Comparison of ENCODE assay signal across 27 cellular contexts in the genomic region with DNA sequence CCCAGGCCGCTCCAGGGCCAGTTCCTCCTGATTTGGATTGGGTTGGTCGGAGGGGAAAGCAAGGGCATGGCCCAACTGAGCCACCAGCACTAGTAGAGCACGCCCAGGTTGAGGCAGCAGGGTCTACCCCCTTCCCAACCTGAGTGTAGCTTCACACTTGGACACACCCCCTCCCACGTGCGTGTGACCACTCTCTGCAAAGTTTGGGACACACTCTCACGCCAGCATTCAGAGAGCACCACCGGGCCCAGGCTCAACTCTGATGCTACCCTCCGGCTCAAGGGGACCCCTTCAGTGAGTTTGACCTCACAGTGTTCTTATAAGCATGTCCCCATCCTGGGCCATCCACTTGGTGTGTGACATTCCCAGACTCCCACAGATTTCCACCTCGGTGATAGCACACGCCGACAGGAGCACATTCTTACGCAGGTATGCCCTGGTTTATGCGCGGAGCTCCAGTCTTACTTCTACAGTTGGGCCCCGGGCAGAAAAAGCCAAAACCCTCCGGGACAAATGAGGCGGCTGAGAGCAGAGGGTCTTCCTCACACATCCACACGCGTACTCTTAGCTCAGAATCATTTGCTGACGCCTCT. TPM values are rescaled to one million over a fixed set of nuclear protein-coding genes. Genes with fewer than 3 reads are reported as not detected.
DNase-seq lines count a peak whose midpoint lies in the region; ATAC-seq, FAIRE-seq and TF ChIP-seq lines count a peak whose summit lies in the region.
"Had no signal": no experiment of that assay in that cellular context is flagged by ENCODE, and none has a peak within 500 bp of the region (broad histone marks: within the 10 kb centered on the region; RNA-seq: fewer than 3 reads in every experiment).

No MANE protein-coding gene starts in this region.

- H3K9me3 ChIP-seq in H1 (ENCODE audit: insufficient read depth in 2 of 2, low read depth in 1 of 2, low read length in 1 of 2) (no peaks in the 10 kb centered on the region; a peak in 1 of 4 replicates), PC-3 (ENCODE audit: low read length) (no peaks in the 10 kb centered on the region), small intestine (ENCODE audit: control insufficient read depth, low read depth) (no peaks in the 10 kb centered on the region)
- H3K9me3 ChIP-seq: esophagus squamous epithelium, gastroesophageal sphincter, uterus had no signal

- H3K27me3 ChIP-seq in GM23338 (ENCODE audit: insufficient read depth) (peaks cover 100% of the 10 kb centered on the region), H1 (replicated peaks in 1 of 4; ENCODE audit: control insufficient read depth in 3 of 4, extremely low read depth in 1 of 4, insufficient read depth in 3 of 4, low read length in 3 of 4) (peaks cover 88 to 100% (median 98%) of the 10 kb centered on the region in 4 experiments), PC-3 (ENCODE audit: low read length) (no peaks in the 10 kb centered on the region), small intestine (ENCODE audit: control insufficient read depth in 2 of 2, insufficient read depth in 2 of 2, low read length in 2 of 2) (peaks cover 20 to 70% of the 10 kb centered on the region in 2 donors)

- peaks cover 11% of the 10 kb centered on the region; the same call in 1 of the 2 replicates for H3K23me2 ChIP-seq in H1 (ENCODE audit: low read depth, low read length)

- H4K91ac ChIP-seq in H1 (replicated peaks; ENCODE audit: insufficient read length, low read length): no peak overlapping the region

- H2AFZ ChIP-seq in GM23338: no peak overlapping the region
- no peak overlapping the region for H2AFZ ChIP-seq in H1 (ENCODE audit: low read length)
- H2AFZ ChIP-seq in PC-3 (ENCODE audit: low read length): no peak overlapping the region

- TF ChIP-seq CTCF in GM23338 (conservative IDR thresholded peaks at IDR 0.05; ENCODE audit: low read depth in 2 of 2) (no peak), H1 (IDR thresholded peaks at IDR 0.05; ENCODE audit: control extremely low read depth in 1 of 3, insufficient read depth in 1 of 3, low read depth in 1 of 3, low read length in 3 of 3) (no peak), PC-3 (conservative IDR thresholded peaks at IDR 0.05; ENCODE audit: low read depth, low read length) (no peak)

- H3K27ac Mint-ChIP-seq in activated T-cell treated with anti-CD3 and anti-CD28 coated beads, Interleukin-2, amount 50 U/mL, for 72 hours: no peak overlapping the region
- H3K27ac Mint-ChIP-seq in GM23338: no peak overlapping the region
- H3K27ac Mint-ChIP-seq: effector memory CD8-positive, alpha-beta T cell had no signal

- H3K4ac ChIP-seq in H1 (replicated peaks; ENCODE audit: insufficient read length, low read depth, low read length): no peak overlapping the region

- no peak overlapping the region for H3K9ac ChIP-seq in H1 (replicated peaks in 1 of 4; ENCODE audit: extremely low read depth in 1 of 4, low read depth in 3 of 4, low read length in 3 of 4)
- no peak overlapping the region for H3K9ac ChIP-seq in PC-3 (ENCODE audit: low read length)

- WGBS in H1 (ENCODE audit: extremely low coverage in 1 of 2, insufficient coverage in 1 of 2, insufficient read length in 1 of 2, insufficient replicate concordance in 2 of 2, low coverage in 1 of 2, low lambda C conversion rate in 2 of 2, missing lambda C conversion rate in 1 of 2), 2 experiments: 14% methylated on average over 20 of the region's 20 CpGs; no CpG with 5 or more reads in 1 of the 2 experiments
- WGBS in small intestine, 3 donors: 12 to 15% (median 15%) methylated on average over 20 of the region's 20 CpGs

- H3K4me3 ChIP-seq in GM23338 (peak overlapping the region; percentile 34; the same call in 1 of the 2 replicates), H1 (ENCODE audit: extremely low read depth in 1 of 4, insufficient read depth in 2 of 4, low read depth in 3 of 4, low read length in 4 of 4) (no peak overlapping the region), PC-3 (ENCODE audit: low read length) (no peak overlapping the region), small intestine (ENCODE audit: low read depth in 1 of 2, low read length in 2 of 2) (no peak overlapping the region)
- H3K4me3 ChIP-seq: GM12878, uterus had no signal

- peak overlapping the region; percentile 16 for H3K4me3 Mint-ChIP-seq in activated T-cell treated with anti-CD3 and anti-CD28 coated beads, Interleukin-2, amount 50 U/mL, for 4 hours
- peak overlapping the region in 1 of 2 donors; percentile 35 for H3K4me3 Mint-ChIP-seq in activated T-cell treated with anti-CD3 and anti-CD28 coated beads, Interleukin-2, amount 50 U/mL, for 72 hours
- no peak overlapping the region for H3K4me3 Mint-ChIP-seq in GM23338

- no peak overlapping the region; the same call in 1 of the 2 replicates for H3K18ac ChIP-seq in H1 (ENCODE audit: extremely low read depth, low read length)

- H4K20me1 ChIP-seq in GM23338 (replicated peaks; ENCODE audit: insufficient read depth) (peaks cover 44% of the 10 kb centered on the region), H1 (replicated peaks in 1 of 2; ENCODE audit: control insufficient read depth in 1 of 2, insufficient read depth in 2 of 2, low read length in 2 of 2) (peaks cover 11 to 40% of the 10 kb centered on the region in 2 experiments), PC-3 (ENCODE audit: low read length) (no peaks in the 10 kb centered on the region)

- H3K36me3 ChIP-seq in GM23338 (ENCODE audit: insufficient read depth) (no peaks in the 10 kb centered on the region; the same call in 1 of the 2 replicates), H1 (ENCODE audit: control insufficient read depth in 2 of 4, insufficient read depth in 4 of 4, low read length in 3 of 4) (peaks cover 0 to 1% (median 0%) of the 10 kb centered on the region in 4 experiments; a peak in 1 of 8 replicates), PC-3 (ENCODE audit: low read depth, low read length) (no peaks in the 10 kb centered on the region), small intestine (ENCODE audit: control insufficient read depth in 2 of 2, insufficient read depth in 2 of 2, low read length in 2 of 2) (no peaks in the 10 kb centered on the region)
- H3K36me3 ChIP-seq: esophagus squamous epithelium, gastroesophageal sphincter, spleen, uterus had no signal

- H2BK120ac ChIP-seq in H1 (replicated peaks; ENCODE audit: low read depth, low read length): no peak overlapping the region

- no peak for TF ChIP-seq EP300 in H1 (IDR thresholded peaks at IDR 0.05; ENCODE audit: borderline replicate concordance in 1 of 2, low read depth in 2 of 2, low read length in 2 of 2)

- no peaks in the 10 kb centered on the region for H3K9me2 ChIP-seq in GM23338 (ENCODE audit: insufficient read depth)
- no peaks in the 10 kb centered on the region for H3K9me2 ChIP-seq in PC-3 (replicated peaks; ENCODE audit: low read length)

- no TSS peak for BruUV-seq in PC-3 (replicated peaks; lab: Mats Ljungman, UMichigan)

- no peak overlapping the region for H2AK5ac ChIP-seq in H1 (ENCODE audit: low read depth, low read length)

- H3K36me3 Mint-ChIP-seq in activated T-cell treated with anti-CD3 and anti-CD28 coated beads, Interleukin-2, amount 50 U/mL, for 4 hours (ENCODE audit: insufficient read depth): peaks cover 2% of the 10 kb centered on the region
- H3K36me3 Mint-ChIP-seq in activated T-cell treated with anti-CD3 and anti-CD28 coated beads, Interleukin-2, amount 50 U/mL, for 72 hours (ENCODE audit: insufficient read depth in 2 of 2): peaks cover 4 to 6% of the 10 kb centered on the region in 2 donors
- peaks cover 4% of the 10 kb centered on the region; the same call in 2 of the 3 replicates for H3K36me3 Mint-ChIP-seq in GM23338 (ENCODE audit: low read depth)

- H3K4me1 Mint-ChIP-seq in activated T-cell treated with anti-CD3 and anti-CD28 coated beads, Interleukin-2, amount 50 U/mL, for 4 hours (ENCODE audit: low read depth): peaks cover 49% of the 10 kb centered on the region
- H3K4me1 Mint-ChIP-seq in activated T-cell treated with anti-CD3 and anti-CD28 coated beads, Interleukin-2, amount 50 U/mL, for 72 hours (ENCODE audit: low read depth): peaks cover 75% of the 10 kb centered on the region
- peaks cover 62% of the 10 kb centered on the region for H3K4me1 Mint-ChIP-seq in GM23338

- FAIRE-seq in H1 (lab: Jason Lieb, UNC) (no peak), small intestine (lab: Jason Lieb, UNC) (no peak)
- FAIRE-seq: GM12878, H54, TTC549 had no signal

- TF ChIP-seq POLR2A in H1 (IDR thresholded peaks at IDR 0.05; ENCODE audit: control extremely low read depth in 1 of 2, low read depth in 2 of 2, low read length in 2 of 2): no peak

- peaks cover 89% of the 10 kb centered on the region for H3K27me3 Mint-ChIP-seq in activated T-cell treated with anti-CD3 and anti-CD28 coated beads, Interleukin-2, amount 50 U/mL, for 4 hours (ENCODE audit: low read depth)
- peaks cover 94% of the 10 kb centered on the region for H3K27me3 Mint-ChIP-seq in activated T-cell treated with anti-CD3 and anti-CD28 coated beads, Interleukin-2, amount 50 U/mL, for 72 hours (ENCODE audit: low read depth)
- peaks cover 99% of the 10 kb centered on the region for H3K27me3 Mint-ChIP-seq in GM23338 (ENCODE audit: insufficient read depth, low read depth, poor library complexity)

- H3K56ac ChIP-seq in H1 (replicated peaks; ENCODE audit: insufficient read length, low read depth, low read length): no peak overlapping the region

- H3F3A ChIP-seq in GM23338 (replicated peaks; ENCODE audit: low read depth) (peaks cover 11% of the 10 kb centered on the region; the same call in 1 of the 2 replicates), PC-3 (ENCODE audit: low read length, unreplicated experiment) (no peaks in the 10 kb centered on the region)

- intact Hi-C loops in PC-3 (cut with micrococcal nuclease): no loop called here

- no peak overlapping the region for H4K5ac ChIP-seq in H1 (ENCODE audit: insufficient read length, low read depth, low read length)

- DNase-seq in activated T-cell treated with anti-CD3 and anti-CD28 coated beads, Interleukin-2, amount 50 U/mL, for 4 hours: no peak
- DNase-seq in activated T-cell treated with anti-CD3 and anti-CD28 coated beads, Interleukin-2, amount 50 U/mL, for 72 hours: no peak
- DNase-seq in GM23338 (ENCODE audit: low spot score) (peak; percentile 37), H1 (ENCODE audit: low read depth in 1 of 2, low spot score in 2 of 2) (peak in 1 of 2 experiments; percentile 53), retina (peak; percentile 58), GM03348 (ENCODE audit: low spot score) (no peak), PC-3 (no peak), small intestine (no peak)
- DNase-seq: activated CD4-positive, alpha-beta T cell treated with anti-CD3 and anti-CD28 coated beads for 1 hour; activated effector memory CD4-positive, alpha-beta T cell treated with anti-CD3 and anti-CD28 coated beads, Interleukin-2, amount 50 U/mL, for 16 hours; cerebellar nuclear complex; effector memory CD8-positive, alpha-beta T cell; esophagus squamous epithelium; KG1; NCI-H774; spleen; substantia nigra; uterus had no signal

- H3K79me1 ChIP-seq in H1 (ENCODE audit: low read depth, low read length): no peaks in the 10 kb centered on the region

- H3K79me2 ChIP-seq in GM23338 (replicated peaks; ENCODE audit: insufficient read depth) (no peaks in the 10 kb centered on the region), H1 (ENCODE audit: control insufficient read depth in 1 of 2, insufficient read depth in 2 of 2, low read length in 2 of 2) (no peaks in the 10 kb centered on the region), PC-3 (ENCODE audit: low read length) (no peaks in the 10 kb centered on the region)

- H2BK5ac ChIP-seq in H1 (ENCODE audit: low read depth, low read length): no peak overlapping the region

- H2BK12ac ChIP-seq in H1 (ENCODE audit: low read depth, low read length): peak overlapping the region; percentile 10; the same call in 1 of the 2 replicates

- TF ChIP-seq RAD21 in H1 (IDR thresholded peaks at IDR 0.05 in 1 of 2, conservative IDR thresholded peaks at IDR 0.05 in 1 of 2; ENCODE audit: low read depth in 2 of 2, low read length in 2 of 2): no peak

- no peak overlapping the region for H3K14ac ChIP-seq in H1 (ENCODE audit: insufficient read length)

- no peak overlapping the region for H2BK20ac ChIP-seq in H1 (ENCODE audit: low read length)

- H3K23ac ChIP-seq in H1 (ENCODE audit: insufficient read length): no peak overlapping the region

- no peak overlapping the region for H2BK15ac ChIP-seq in H1 (ENCODE audit: low read length)

- H4K8ac ChIP-seq in H1 (ENCODE audit: extremely low read depth, insufficient read depth, low read length): peak overlapping the region; percentile 74; the same call in 1 of the 2 replicates

- H3K4me2 ChIP-seq in GM23338 (peak overlapping the region; percentile 69; the same call in 1 of the 2 replicates), H1 (ENCODE audit: insufficient read depth in 1 of 2, low read depth in 2 of 2, low read length in 2 of 2) (peak overlapping the region in 1 of 2 experiments; percentile 55; a peak in 1 of 4 replicates), PC-3 (ENCODE audit: low read length) (no peak overlapping the region)

- POLR2A ChIA-PET in H1 (lab: Charles Lee; ENCODE audit: partially characterized antibody): interaction anchor here (0.6 to 1.8 kb wide), 2 partner anchors 11 to 144 kb away, joined by 4 to 7 read pairs; no protein-coding TSS in a partner anchor
- POLR2A ChIA-PET in PC-3 (lab: Charles Lee; ENCODE audit: unreplicated experiment): no interaction called here

- H3K4me1 ChIP-seq in GM23338 (ENCODE audit: insufficient read depth): peaks cover 44% of the 10 kb centered on the region
- peaks cover 10 to 27% (median 14%) of the 10 kb centered on the region in 4 experiments for H3K4me1 ChIP-seq in H1 (replicated peaks in 1 of 4; ENCODE audit: control insufficient read depth in 3 of 4, insufficient read depth in 4 of 4, low read length in 3 of 4)
- no peaks in the 10 kb centered on the region for H3K4me1 ChIP-seq in PC-3 (ENCODE audit: insufficient read depth, low read length)
- peaks cover 0 to 2% of the 10 kb centered on the region in 2 donors for H3K4me1 ChIP-seq in small intestine (ENCODE audit: control insufficient read depth in 2 of 2, insufficient read depth in 1 of 2, low read depth in 1 of 2, low read length in 1 of 2)

- H3K27ac ChIP-seq in GM23338 (ENCODE audit: low read depth) (no peak overlapping the region), H1 (ENCODE audit: low read depth, low read length) (no peak overlapping the region), PC-3 (ENCODE audit: low read length) (no peak overlapping the region), small intestine (ENCODE audit: low read depth in 1 of 2, low read length in 1 of 2) (no peak overlapping the region)
- H3K27ac ChIP-seq: C4-2B, esophagus squamous epithelium, gastroesophageal sphincter, spleen, uterus had no signal

- CTCF ChIA-PET in H1 (lab: Charles Lee; ENCODE audit: partially characterized antibody) (interaction anchor here (2.0 to 7.4 kb wide), 4 partner anchors 9 to 179 kb away, joined by 9 to 32 read pairs (median 12); no protein-coding TSS in a partner anchor), PC-3 (lab: Charles Lee) (no interaction called here)

- no peaks in the 10 kb centered on the region for H3K9me3 Mint-ChIP-seq in activated T-cell treated with anti-CD3 and anti-CD28 coated beads, Interleukin-2, amount 50 U/mL, for 4 hours
- H3K9me3 Mint-ChIP-seq in activated T-cell treated with anti-CD3 and anti-CD28 coated beads, Interleukin-2, amount 50 U/mL, for 72 hours: no peaks in the 10 kb centered on the region
- H3K9me3 Mint-ChIP-seq in GM23338: peaks cover 6% of the 10 kb centered on the region
- H3K9me3 Mint-ChIP-seq: effector memory CD8-positive, alpha-beta T cell had no signal

- ATAC-seq in activated T-cell treated with anti-CD3 and anti-CD28 coated beads, Interleukin-2, amount 50 U/mL, for 4 hours: no peak
- ATAC-seq in activated T-cell treated with anti-CD3 and anti-CD28 coated beads, Interleukin-2, amount 50 U/mL, for 72 hours (replicated peaks in 1 of 2): no peak
- no peak for ATAC-seq in GM23338
- ATAC-seq in PC-3: no peak
- ATAC-seq: effector memory CD8-positive, alpha-beta T cell; gastroesophageal sphincter; GM12878; Right ventricle myocardium inferior had no signal

RNA-seq across cellular contexts. Expression of a gene that starts 3.0 kb away (rescaled TPM):
- total RNA-seq in activated T-cell treated with anti-CD3 and anti-CD28 coated beads, Interleukin-2, amount 50 U/mL, for 4 hours: not detected
- not detected for total RNA-seq in activated T-cell treated with anti-CD3 and anti-CD28 coated beads, Interleukin-2, amount 50 U/mL, for 72 hours
- total RNA-seq in GM23338 (2014; rRNA removed; shearing (Covaris generic)): 0.07 TPM in 1 of 2 replicates, not detected in the other
- not detected in 2 replicates for polyA plus RNA-seq in GM23338 (2016; fragmentation: Nextera tagmentation; extraction: Ambion mirVana)
- total RNA-seq in H1 (2021; fragmentation: NEBNext Ultra II Directional; extraction: Animal tissue kit (Norgen Biotek cat#: 25700)): not detected in 2 replicates
- 0.03 TPM in 1 of 2 replicates, not detected in the other for polyA plus RNA-seq in H1 (2011; rRNA removed)
- polyA plus RNA-seq in H1 (2011; cell fraction: cytosol; rRNA removed): 0.03 TPM
- not detected for polyA plus RNA-seq in H1 (2011; cell fraction: nucleus; rRNA removed)
- 0.05 TPM in 1 of 4 replicates, not detected in the others for polyA plus RNA-seq in H1 (2012, experiment 1 of 2)
- polyA plus RNA-seq in H1 (2012, experiment 2 of 2): not detected
- polyA plus RNA-seq in H1 (2013, experiment 1 of 2): 0.02 TPM
- 0.02 TPM for polyA plus RNA-seq in H1 (2013, experiment 2 of 2)
- polyA minus RNA-seq in H1 (2011; rRNA and poly(A)+ RNA removed): not detected in 2 replicates
- not detected for polyA minus RNA-seq in H1 (2011; cell fraction: cytosol; rRNA and poly(A)+ RNA removed)
- polyA minus RNA-seq in H1 (2011; cell fraction: nucleus; rRNA and poly(A)+ RNA removed): not detected
- not detected in 2 replicates for total RNA-seq in PC-3 (2014; rRNA removed)
- polyA plus RNA-seq in small intestine: under 1 TPM in 1 of 3 donors, not detected in 2; 0.03 TPM
- total RNA-seq: aorta, GM12878, mesenteric fat pad, OCI-LY7, Right ventricle myocardium inferior, uterus had no signal
- polyA plus RNA-seq: GM12878 had no signal

Comparison
In these comparisons a context has a peak if more than half of its experiments do, and no peak if none do; other contexts are left out.
1. DNase-seq: peak in GM23338 (single experiment) and retina (single experiment); none in activated T-cell treated with anti-CD3 and anti-CD28 coated beads, Interleukin-2, amount 50 U/mL, for 4 hours (single experiment), activated T-cell treated with anti-CD3 and anti-CD28 coated beads, Interleukin-2, amount 50 U/mL, for 72 hours (0 of 2), GM03348 (single experiment), PC-3 (single experiment) and small intestine (single experiment).